In the genomic region with DNA sequence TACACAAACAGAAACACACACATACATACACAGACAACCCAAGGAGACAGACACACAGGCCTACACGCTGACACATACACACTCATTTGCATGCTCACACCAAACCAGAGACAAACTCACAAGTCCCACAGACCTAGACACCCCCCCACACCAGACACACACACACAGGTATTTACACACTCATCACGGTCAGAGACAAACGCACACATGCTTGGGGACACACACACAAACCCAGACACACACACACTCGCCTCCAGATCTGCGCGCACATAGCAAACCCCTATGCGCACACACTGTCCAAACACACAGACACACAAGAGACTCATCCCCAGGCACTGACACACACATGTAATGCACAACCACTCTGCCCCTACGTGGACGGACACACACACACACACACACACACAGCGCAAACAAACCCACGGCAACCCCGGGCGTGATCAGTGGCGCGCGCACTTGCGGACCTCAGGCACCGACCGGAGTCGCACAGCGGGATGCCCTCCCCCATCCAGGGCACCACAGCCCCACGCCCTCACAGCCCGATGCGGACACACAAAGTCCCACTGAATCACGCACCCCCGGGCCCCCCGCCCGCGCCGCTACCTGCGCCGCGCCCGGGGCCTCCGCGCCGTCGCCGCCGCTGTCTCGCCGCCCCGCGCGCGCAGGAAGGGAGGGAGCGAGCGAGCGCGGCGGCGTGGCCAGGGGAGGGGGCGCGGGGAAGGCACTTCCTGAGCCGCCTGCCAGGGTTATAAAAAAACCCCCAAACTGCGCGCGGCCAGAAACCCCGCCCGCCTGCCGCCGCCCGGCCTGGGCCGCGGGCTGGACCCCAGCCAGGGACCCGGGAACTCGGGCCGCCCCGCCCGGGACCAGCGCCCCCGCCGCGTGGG, we compare ENCODE assay signal across 8 cellular contexts. TPM values are rescaled to one million over a fixed set of nuclear protein-coding genes. Genes with fewer than 3 reads are reported as not detected.
DNase-seq lines count a peak whose midpoint lies in the region; ATAC-seq lines count a peak whose summit lies in the region.

Gene ADAMTS10 (minus strand): TSS at position 675 of the 887 bp plus-strand sequence. CDS start 5,005 bp downstream, outside the sequence.

- no peaks in the 10 kb centered on the region for H3K9me3 ChIP-seq in GM23248 (ENCODE audit: low read depth)

- H3F3A ChIP-seq in GM23248 (ENCODE audit: insufficient read depth) = peaks cover 13% of the 10 kb centered on the region; the same call in 1 of the 2 replicates

- WGBS in GM23248 (ENCODE audit: low coverage in 1 of 2, low lambda C conversion rate in 2 of 2, missing lambda C conversion rate in 2 of 2), 2 experiments = 0 to 1% methylated on average over 23 to 57 of the region's 74 CpGs

- H3K36me3 Mint-ChIP-seq in memory B cell = peaks cover 6% of the 10 kb centered on the region

- peak within 1 kb of the TSS; percentile 76 for H3K4me3 ChIP-seq in GM23248

- H3K9ac ChIP-seq in GM23248 = peak within 1 kb of the TSS; percentile 92

- no peaks in the 10 kb centered on the region for H3K36me3 ChIP-seq in GM23248 (ENCODE audit: low read depth)

- H3K4me3 Mint-ChIP-seq in memory B cell = peak within 1 kb of the TSS; percentile 72

- H4K20me1 ChIP-seq in GM23248 (ENCODE audit: insufficient read depth) = no peaks in the 10 kb centered on the region

- H3K27ac Mint-ChIP-seq in memory B cell = peak within 1 kb of the TSS; percentile 19

- peaks cover 16% of the 10 kb centered on the region for H3K4me1 ChIP-seq in GM23248 (ENCODE audit: insufficient read depth)

- peaks cover 1% of the 10 kb centered on the region for H3K9me3 Mint-ChIP-seq in memory B cell

- peak; percentile 45 to 52 for ATAC-seq in activated CD4-positive, CD25-positive, alpha-beta regulatory T cell treated with anti-CD3 and anti-CD28 coated beads, Interleukin-2, amount 50 U/mL, for 24 hours
- ATAC-seq in memory B cell (ENCODE audit: low read depth) = peak; percentile 37
- ATAC-seq in HG02798 (IDR thresholded peaks at IDR 0.05; ENCODE audit: poor library complexity, unreplicated experiment) = no peak
- no peak for ATAC-seq in HG03159 (IDR thresholded peaks at IDR 0.05; ENCODE audit: unreplicated experiment)

- H2AFZ ChIP-seq in GM23248 = peak within 1 kb of the TSS; percentile 98

- H3K27me3 Mint-ChIP-seq in memory B cell = peaks cover 36% of the 10 kb centered on the region

- H3K79me2 ChIP-seq in GM23248 (ENCODE audit: insufficient read depth) = no peaks in the 10 kb centered on the region

- H3K9me2 ChIP-seq in GM23248 (ENCODE audit: insufficient read depth) = no peaks in the 10 kb centered on the region

- H3K4me1 Mint-ChIP-seq in memory B cell = peaks cover 19% of the 10 kb centered on the region

- in situ Hi-C loops in GM23248 (cut with MboI) = no loop called here

- peak within 1 kb of the TSS; percentile 99 for H3K4me2 ChIP-seq in GM23248 (ENCODE audit: unreplicated experiment)

- peak; percentile 62 for DNase-seq in GM23248
- peak; percentile 36 for DNase-seq in dermis blood vessel endothelial cell
- no peak for DNase-seq in memory B cell (ENCODE audit: low spot score in 2 of 2)
- DNase-seq in stimulated activated naive CD4-positive, alpha-beta T cell treated with Interleukin-2 at 50 U/mL for 16 hours (lab: John Stamatoyannopoulos, UW) = peak; percentile 27
- DNase-seq in 8988T = no peak

- peak within 1 kb of the TSS; percentile 70 for H3K27ac ChIP-seq in GM23248

- H3K27me3 ChIP-seq in GM23248 (replicated peaks; ENCODE audit: insufficient read depth) = no peaks in the 10 kb centered on the region

RNA-seq across cellular contexts. Expression of gene ADAMTS10, which starts in this region (rescaled TPM):
- 12.2 and 12.9 TPM in 2 replicates for total RNA-seq in GM23248 (2014; rRNA removed; shearing (Covaris generic))
- polyA plus RNA-seq in GM23248 (2016; fragmentation: Nextera tagmentation; extraction: Ambion mirVana) = 3.5 and 4.3 TPM in 2 replicates
- total RNA-seq in dermis blood vessel endothelial cell = 4.8 and 13.8 TPM in 2 replicates

Comparison
In these comparisons a context has a peak if more than half of its experiments do, and no peak if none do; other contexts are left out.
1. DNase-seq: peak in GM23248 (single experiment), dermis blood vessel endothelial cell (single experiment) and stimulated activated naive CD4-positive, alpha-beta T cell treated with Interleukin-2 at 50 U/mL for 16 hours (single experiment); none in memory B cell (0 of 2) and 8988T (single experiment).
2. ATAC-seq: peak in activated CD4-positive, CD25-positive, alpha-beta regulatory T cell treated with anti-CD3 and anti-CD28 coated beads, Interleukin-2, amount 50 U/mL, for 24 hours (2 of 2) and memory B cell (single experiment); none in HG02798 (single experiment) and HG03159 (single experiment).